In genomic region chr5:111075520-111075919, GRCh38 we compare ENCODE assay signal across 1 cellular context.
TF ChIP-seq lines count a peak whose summit lies in the region.

No MANE protein-coding gene starts in this region.

TF ChIP-seq in GM12878, 131 proteins besides CTCF, POLR2A, EP300 and RAD21:
- TF ChIP-seq CHD2 (IDR thresholded peaks at IDR 0.05; ENCODE audit: borderline replicate concordance, low read depth, low read length), result no peak
- TF ChIP-seq CBX5 (IDR thresholded peaks at IDR 0.05; ENCODE audit: low read depth), result no peak
- TF ChIP-seq ZNF217 (IDR thresholded peaks at IDR 0.05), result no peak
- TF ChIP-seq TARDBP (IDR thresholded peaks at IDR 0.05; ENCODE audit: borderline replicate concordance), result no peak
- TF ChIP-seq JUND (IDR thresholded peaks at IDR 0.05; ENCODE audit: low read depth, low read length), result no peak
- no peak for TF ChIP-seq BRCA1 (IDR thresholded peaks at IDR 0.05; ENCODE audit: low read depth, low read length)
- TF ChIP-seq STAT1 (conservative IDR thresholded peaks at IDR 0.05), result no peak
- no peak for TF ChIP-seq CHD1 (IDR thresholded peaks at IDR 0.05; ENCODE audit: low read depth, low read length)
